8 cellular contexts compared by ENCODE assay signal in genomic region chr12:121514184-121514742, GRCh38.
DNase-seq lines count a peak whose midpoint lies in the region; ATAC-seq and TF ChIP-seq lines count a peak whose summit lies in the region.

No MANE protein-coding gene starts in this region.

- peaks cover 69% of the 10 kb centered on the region for H3K36me3 ChIP-seq in OCI-LY3 (replicated peaks; ENCODE audit: low read depth, low read length)

- H3K79me2 ChIP-seq in OCI-LY3 (ENCODE audit: low read length), result peaks cover 91% of the 10 kb centered on the region

- peaks cover 10% of the 10 kb centered on the region for H3K36me3 Mint-ChIP-seq in natural killer cell

- H2AFZ ChIP-seq in OCI-LY3 (ENCODE audit: low read depth, low read length), result no peak overlapping the region

- H3K4me3 ChIP-seq in OCI-LY3 (ENCODE audit: low read length), result no peak overlapping the region

- peak overlapping the region; percentile 86 to 88 for H3K27ac Mint-ChIP-seq in natural killer cell

- H3K9ac ChIP-seq in OCI-LY3 (ENCODE audit: low read length), result peak overlapping the region; percentile 3; the same call in 1 of the 2 replicates

- peak overlapping the region; percentile 82 for H3K27ac ChIP-seq in OCI-LY3 (ENCODE audit: low read length)

- peak; percentile 9 for DNase-seq in NOMO-1 treated with DMSO at 0.1 percent for 48 hours (lab: John Stamatoyannopoulos, UW; ENCODE audit: unreplicated experiment)
- DNase-seq in NOMO-1 treated with dmso at 0.1 percent for 144 hours (lab: John Stamatoyannopoulos, UW; ENCODE audit: unreplicated experiment), result no peak
- no peak for DNase-seq in natural killer cell
- DNase-seq in NCI-H526 treated with DMSO at 0.1 percent for 48 hours (lab: John Stamatoyannopoulos, UW), result no peak
- no peak for DNase-seq in activated gamma-delta T cell treated with Interleukin-2 at 50 U/mL for 16 hours
- no peak for DNase-seq in Right ventricle myocardium superior

- H3K27me3 ChIP-seq in OCI-LY3 (ENCODE audit: low read depth, low read length), result no peaks in the 10 kb centered on the region

- H4K20me1 ChIP-seq in OCI-LY3 (ENCODE audit: insufficient read depth, low read length), result peaks cover 74% of the 10 kb centered on the region

- peaks cover 7 to 16% of the 10 kb centered on the region in 2 donors for H3K4me1 Mint-ChIP-seq in natural killer cell

- peaks cover 27% of the 10 kb centered on the region for H3K4me1 ChIP-seq in OCI-LY3 (ENCODE audit: low read length)

- H3K4me2 ChIP-seq in OCI-LY3 (ENCODE audit: low read length), result peak overlapping the region; percentile 29

- ATAC-seq in GM21723 (IDR thresholded peaks at IDR 0.05; ENCODE audit: unreplicated experiment) (peak; percentile 55), natural killer cell (peak; percentile 38 to 66 (median 60)), Right ventricle myocardium superior (ENCODE audit: poor library complexity) (no peak)

- H3K4me3 Mint-ChIP-seq in natural killer cell, result no peak overlapping the region

- no peak for TF ChIP-seq CTCF in OCI-LY3 (IDR thresholded peaks at IDR 0.05; ENCODE audit: low read depth, low read length)
- no peak for TF ChIP-seq CTCF in natural killer cell (IDR thresholded peaks at IDR 0.05)

- no peaks in the 10 kb centered on the region for H3K9me3 ChIP-seq in OCI-LY3 (ENCODE audit: insufficient read depth, low read length)

- intact Hi-C loops in natural killer cell (cut with micrococcal nuclease) (no loop called here), Right ventricle myocardium superior (cut with DNase I) (no loop called here)

- no peaks in the 10 kb centered on the region for H3K27me3 Mint-ChIP-seq in natural killer cell (ENCODE audit: low read depth in 2 of 2)

- H3K9me3 Mint-ChIP-seq in natural killer cell, result no peaks in the 10 kb centered on the region
